1 cellular context compared by ENCODE assay signal in the genomic region with DNA sequence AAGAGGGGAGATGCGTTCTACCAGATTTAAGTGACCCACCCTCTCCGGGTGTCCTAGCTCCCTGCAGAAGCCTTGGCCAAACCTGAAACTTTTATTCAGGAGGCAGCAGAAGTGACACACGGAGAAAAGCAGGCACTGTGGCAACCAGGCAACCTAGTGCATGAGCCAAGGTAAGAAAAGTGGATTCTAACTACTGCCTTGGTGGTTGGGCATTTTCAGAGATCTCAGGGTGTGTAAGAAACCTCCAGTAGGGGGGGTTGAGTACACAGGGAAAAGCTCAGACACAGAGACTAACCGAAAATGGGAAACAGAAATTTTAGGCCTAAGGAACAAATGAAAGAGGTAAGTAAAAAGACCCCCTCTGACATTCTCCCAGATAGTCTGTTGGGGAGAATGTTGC.
TF ChIP-seq lines count a peak whose summit lies in the region.

No MANE protein-coding gene starts in this region.

TF ChIP-seq in K562, 482 proteins besides CTCF, POLR2A, EP300 and RAD21 (continued from another document):
- TF ChIP-seq, protein P1, sequence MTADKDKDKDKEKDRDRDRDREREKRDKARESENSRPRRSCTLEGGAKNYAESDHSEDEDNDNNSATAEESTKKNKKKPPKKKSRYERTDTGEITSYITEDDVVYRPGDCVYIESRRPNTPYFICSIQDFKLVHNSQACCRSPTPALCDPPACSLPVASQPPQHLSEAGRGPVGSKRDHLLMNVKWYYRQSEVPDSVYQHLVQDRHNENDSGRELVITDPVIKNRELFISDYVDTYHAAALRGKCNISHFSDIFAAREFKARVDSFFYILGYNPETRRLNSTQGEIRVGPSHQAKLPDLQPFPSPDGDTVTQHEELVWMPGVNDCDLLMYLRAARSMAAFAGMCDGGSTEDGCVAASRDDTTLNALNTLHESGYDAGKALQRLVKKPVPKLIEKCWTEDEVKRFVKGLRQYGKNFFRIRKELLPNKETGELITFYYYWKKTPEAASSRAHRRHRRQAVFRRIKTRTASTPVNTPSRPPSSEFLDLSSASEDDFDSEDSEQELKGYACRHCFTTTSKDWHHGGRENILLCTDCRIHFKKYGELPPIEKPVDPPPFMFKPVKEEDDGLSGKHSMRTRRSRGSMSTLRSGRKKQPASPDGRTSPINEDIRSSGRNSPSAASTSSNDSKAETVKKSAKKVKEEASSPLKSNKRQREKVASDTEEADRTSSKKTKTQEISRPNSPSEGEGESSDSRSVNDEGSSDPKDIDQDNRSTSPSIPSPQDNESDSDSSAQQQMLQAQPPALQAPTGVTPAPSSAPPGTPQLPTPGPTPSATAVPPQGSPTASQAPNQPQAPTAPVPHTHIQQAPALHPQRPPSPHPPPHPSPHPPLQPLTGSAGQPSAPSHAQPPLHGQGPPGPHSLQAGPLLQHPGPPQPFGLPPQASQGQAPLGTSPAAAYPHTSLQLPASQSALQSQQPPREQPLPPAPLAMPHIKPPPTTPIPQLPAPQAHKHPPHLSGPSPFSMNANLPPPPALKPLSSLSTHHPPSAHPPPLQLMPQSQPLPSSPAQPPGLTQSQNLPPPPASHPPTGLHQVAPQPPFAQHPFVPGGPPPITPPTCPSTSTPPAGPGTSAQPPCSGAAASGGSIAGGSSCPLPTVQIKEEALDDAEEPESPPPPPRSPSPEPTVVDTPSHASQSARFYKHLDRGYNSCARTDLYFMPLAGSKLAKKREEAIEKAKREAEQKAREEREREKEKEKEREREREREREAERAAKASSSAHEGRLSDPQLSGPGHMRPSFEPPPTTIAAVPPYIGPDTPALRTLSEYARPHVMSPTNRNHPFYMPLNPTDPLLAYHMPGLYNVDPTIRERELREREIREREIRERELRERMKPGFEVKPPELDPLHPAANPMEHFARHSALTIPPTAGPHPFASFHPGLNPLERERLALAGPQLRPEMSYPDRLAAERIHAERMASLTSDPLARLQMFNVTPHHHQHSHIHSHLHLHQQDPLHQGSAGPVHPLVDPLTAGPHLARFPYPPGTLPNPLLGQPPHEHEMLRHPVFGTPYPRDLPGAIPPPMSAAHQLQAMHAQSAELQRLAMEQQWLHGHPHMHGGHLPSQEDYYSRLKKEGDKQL (CRISPR knock-in tag; IDR thresholded peaks at IDR 0.05; ENCODE audit: borderline replicate concordance), result no peak
